In the genomic region with DNA sequence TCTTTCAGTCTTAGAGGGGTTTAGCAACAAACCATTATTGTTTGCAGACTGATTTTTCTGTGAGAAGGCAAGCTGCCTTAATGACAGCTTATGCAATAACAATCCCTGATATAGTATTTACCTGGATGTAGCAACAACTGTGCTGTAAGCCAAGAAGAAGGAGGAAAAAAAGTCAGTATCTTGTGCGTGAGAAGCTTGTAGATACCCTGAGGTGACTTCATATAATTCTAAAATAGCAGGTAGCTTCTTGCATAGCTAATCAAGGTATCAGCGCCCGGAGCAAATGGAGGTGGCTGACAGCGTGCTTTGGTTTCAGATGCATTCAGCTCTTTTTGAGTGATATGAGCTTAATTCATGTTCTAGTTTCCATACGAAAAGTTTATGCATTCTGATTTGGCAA, we compare ENCODE assay signal across 31 cellular contexts.
DNase-seq lines count a peak whose midpoint lies in the region; ATAC-seq and TF ChIP-seq lines count a peak whose summit lies in the region.
"Had no signal": no experiment of that assay in that cellular context is flagged by ENCODE, and none has a peak within 500 bp of the region (broad histone marks: within the 10 kb centered on the region; RNA-seq: fewer than 3 reads in every experiment).

No MANE protein-coding gene starts in this region.

- H3K9me3 ChIP-seq in PC-3 (ENCODE audit: low read length): no peaks in the 10 kb centered on the region
- H3K9me3 ChIP-seq: ascending aorta, Caco-2, esophagus muscularis mucosa, ovary, right atrium auricular region, thyroid gland had no signal

- H3K36me3 Mint-ChIP-seq in type B pancreatic cell: no peaks in the 10 kb centered on the region
- H3K36me3 Mint-ChIP-seq: memory B cell had no signal

- no peaks in the 10 kb centered on the region for H3F3A ChIP-seq in PC-3 (ENCODE audit: low read length, unreplicated experiment)

- no peaks in the 10 kb centered on the region for H3K9me2 ChIP-seq in PC-3 (replicated peaks; ENCODE audit: low read length)

- TF ChIP-seq CTCF in PC-3 (conservative IDR thresholded peaks at IDR 0.05; ENCODE audit: low read depth, low read length) (no peak), epithelial cell of esophagus (IDR thresholded peaks at IDR 0.05; ENCODE audit: insufficient read depth, low read depth, low read length, missing control alignments) (no peak), type B pancreatic cell (conservative IDR thresholded peaks at IDR 0.05) (no peak)

- H3K27me3 Mint-ChIP-seq in type B pancreatic cell: no peaks in the 10 kb centered on the region
- H3K27me3 Mint-ChIP-seq: memory B cell; stimulated activated naive CD8-positive, alpha-beta T cell treated with anti-CD3 and anti-CD28 coated beads, Interleukin-15, amount 100 ng/mL, for 72 hours had no signal

- no peaks in the 10 kb centered on the region for H4K20me1 ChIP-seq in PC-3 (ENCODE audit: low read length)

- no TSS peak for BruUV-seq in PC-3 (replicated peaks; lab: Mats Ljungman, UMichigan)

- POLR2A ChIA-PET in PC-3 (lab: Charles Lee; ENCODE audit: unreplicated experiment): no interaction called here

- H3K27ac ChIP-seq in PC-3 (ENCODE audit: low read length): 0 out of 2 replicates have a peak overlapping the region, but pooled peaks have one; percentile 1
- H3K27ac ChIP-seq: ascending aorta, esophagus muscularis mucosa, ovary, right atrium auricular region, SK-N-MC, thyroid gland had no signal

- H3K4me1 ChIP-seq in PC-3 (ENCODE audit: insufficient read depth, low read length): peaks cover 27% of the 10 kb centered on the region
- H3K4me1 ChIP-seq: ascending aorta, esophagus muscularis mucosa, right atrium auricular region, thyroid gland had no signal

- no peak overlapping the region for H3K9ac ChIP-seq in PC-3 (ENCODE audit: low read length)

- H3K27me3 ChIP-seq in PC-3 (ENCODE audit: low read length): no peaks in the 10 kb centered on the region
- H3K27me3 ChIP-seq: ascending aorta, esophagus muscularis mucosa, ovary, right atrium auricular region, thyroid gland had no signal

- peaks cover 10% of the 10 kb centered on the region for H3K4me1 Mint-ChIP-seq in type B pancreatic cell (ENCODE audit: unreplicated experiment)
- H3K4me1 Mint-ChIP-seq: GM23338; memory B cell; neural crest cell; stimulated activated naive CD8-positive, alpha-beta T cell treated with anti-CD3 and anti-CD28 coated beads, Interleukin-15, amount 100 ng/mL, for 72 hours had no signal

- no peak overlapping the region for H2AFZ ChIP-seq in PC-3 (ENCODE audit: low read length)
- H2AFZ ChIP-seq: GM23338 had no signal

- H3K79me2 ChIP-seq in PC-3 (ENCODE audit: low read length): no peaks in the 10 kb centered on the region

- H3K4me3 Mint-ChIP-seq in type B pancreatic cell: peak overlapping the region; percentile 63
- H3K4me3 Mint-ChIP-seq: activated T-cell treated with anti-CD3 and anti-CD28 coated beads, Interleukin-2, amount 50 U/mL, for 4 hours; effector memory CD8-positive, alpha-beta T cell; GM23338; HFFc6; memory B cell; neural crest cell; stimulated activated naive CD8-positive, alpha-beta T cell treated with anti-CD3 and anti-CD28 coated beads, Interleukin-15, amount 100 ng/mL, for 72 hours; T-helper 1 cell treated with Interleukin-12 subunit alpha and Interleukin-12 subunit beta and Interleukin-4 antibody, amounts not matched to agents 30 μg/mL and 1 μg/mL, for 36 hours had no signal

- no peak for ATAC-seq in PC-3
- peak; percentile 34 for ATAC-seq in left lobe of liver
- ATAC-seq in HG02973 (IDR thresholded peaks at IDR 0.05; ENCODE audit: unreplicated experiment): no peak
- ATAC-seq in GM18502 (IDR thresholded peaks at IDR 0.05; ENCODE audit: poor library complexity, unreplicated experiment): no peak
- ATAC-seq: activated T-cell treated with anti-CD3 and anti-CD28 coated beads, Interleukin-2, amount 50 U/mL, for 4 hours; effector memory CD8-positive, alpha-beta T cell; GM23338; left cardiac atrium; stimulated activated naive CD8-positive, alpha-beta T cell treated with anti-CD3 and anti-CD28 coated beads, Interleukin-15, amount 100 ng/mL, for 72 hours had no signal

- intact Hi-C loops in PC-3 (cut with micrococcal nuclease): no loop called here

- no peak for DNase-seq in PC-3
- peak; percentile 98 for DNase-seq in epithelial cell of esophagus (ENCODE audit: low read depth)
- no peak for DNase-seq in left lobe of liver (ENCODE audit: low spot score)
- DNase-seq in type B pancreatic cell (ENCODE audit: extremely low spot score, unreplicated experiment): no peak
- DNase-seq in Kasumi-1 (lab: John Stamatoyannopoulos, UW): no peak
- DNase-seq: activated CD4-positive, CD25-positive, alpha-beta regulatory T cell; activated gamma-delta T cell; activated T-cell treated with anti-CD3 and anti-CD28 coated beads, Interleukin-2, amount 50 U/mL, for 4 hours; C1 segment of cervical spinal cord; cortex of kidney; effector memory CD8-positive, alpha-beta T cell; foreskin melanocyte; HFFc6; left cardiac atrium; NCI-H1092 treated with DMSO at 0.1 percent for 48 hours; NCI-H187; NCI-H510A treated with DMSO at 0.1 percent for 48 hours; ovary; stimulated activated naive CD8-positive, alpha-beta T cell treated with anti-CD3 and anti-CD28 coated beads, Interleukin-15, amount 100 ng/mL, for 72 hours; thyroid gland had no signal

- H3K4me2 ChIP-seq in PC-3 (ENCODE audit: low read length): no peak overlapping the region
- H3K4me2 ChIP-seq: GM23338 had no signal

- H3K27ac Mint-ChIP-seq in type B pancreatic cell: peak overlapping the region; percentile 98
- H3K27ac Mint-ChIP-seq: effector memory CD8-positive, alpha-beta T cell; GM23338; HFFc6; memory B cell; stimulated activated naive CD8-positive, alpha-beta T cell treated with anti-CD3 and anti-CD28 coated beads, Interleukin-15, amount 100 ng/mL, for 72 hours; T-helper 1 cell treated with Interleukin-12 subunit alpha and Interleukin-12 subunit beta and Interleukin-4 antibody, amounts not matched to agents 30 μg/mL and 1 μg/mL, for 36 hours had no signal

- H3K36me3 ChIP-seq in PC-3 (ENCODE audit: low read depth, low read length): no peaks in the 10 kb centered on the region
- H3K36me3 ChIP-seq: ascending aorta, esophagus muscularis mucosa, ovary, right atrium auricular region, thyroid gland had no signal

- CTCF ChIA-PET in PC-3 (lab: Charles Lee): no interaction called here

- H3K4me3 ChIP-seq in PC-3 (ENCODE audit: low read length) (no peak overlapping the region), epithelial cell of esophagus (ENCODE audit: low read length) (no peak overlapping the region)
- H3K4me3 ChIP-seq: ascending aorta, esophagus muscularis mucosa, GM23338, ovary, right atrium auricular region, SK-N-MC, thyroid gland had no signal

- no peaks in the 10 kb centered on the region for H3K9me3 Mint-ChIP-seq in type B pancreatic cell
- H3K9me3 Mint-ChIP-seq: activated T-cell treated with anti-CD3 and anti-CD28 coated beads, Interleukin-2, amount 50 U/mL, for 4 hours; effector memory CD8-positive, alpha-beta T cell; GM23338; memory B cell; neural crest cell had no signal
